8 cellular contexts compared by ENCODE assay signal in the genomic region with DNA sequence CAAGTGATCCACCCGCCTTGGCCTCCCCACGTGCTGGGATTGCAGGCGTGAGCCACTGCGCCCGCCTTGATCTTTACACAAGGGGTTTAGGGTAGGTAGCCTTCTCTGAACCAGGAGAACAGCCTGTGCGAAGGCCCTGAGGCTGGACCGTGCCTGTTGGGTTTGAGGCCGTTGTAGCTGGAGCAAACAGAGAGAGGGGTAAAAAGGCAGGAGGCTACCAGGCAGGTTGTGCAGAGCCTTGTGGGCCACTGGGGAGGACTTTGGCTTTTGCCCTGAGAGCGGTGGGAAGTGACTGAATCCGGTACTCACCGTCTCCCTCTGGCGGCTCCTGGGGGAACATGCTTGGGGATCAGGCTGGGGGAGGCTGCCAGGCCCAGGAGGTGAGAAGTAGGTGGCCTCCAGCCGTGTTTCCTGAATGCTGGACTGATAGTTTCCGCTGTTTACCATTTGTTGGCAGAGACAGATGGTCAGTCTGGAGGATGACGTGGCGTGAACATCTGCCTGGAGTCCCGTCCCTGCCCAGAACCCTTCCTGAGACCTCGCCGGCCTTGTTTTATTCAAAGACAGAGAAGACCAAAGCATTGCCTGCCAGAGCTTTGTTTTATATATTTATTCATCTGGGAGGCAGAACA. TPM values are rescaled to one million over a fixed set of nuclear protein-coding genes. Genes with fewer than 3 reads are reported as not detected.
DNase-seq lines count a peak whose midpoint lies in the region; ATAC-seq, FAIRE-seq and TF ChIP-seq lines count a peak whose summit lies in the region.

No MANE protein-coding gene starts in this region.

- ATAC-seq in pancreas (peak; percentile 80 to 96 (median 88)), GM18867 (IDR thresholded peaks at IDR 0.05; ENCODE audit: unreplicated experiment) (no peak)

- DNase-seq in Caki2 (ENCODE audit: low read depth) (peak; percentile 67), KG1 (lab: John Stamatoyannopoulos, UW) (peak; percentile 34), SHP77 treated with DMSO at 0.1 percent for 48 hours (lab: John Stamatoyannopoulos, UW) (peak; percentile 34), germinal center (ENCODE audit: low spot score) (peak; percentile 89), pancreas (peak; percentile 72 to 90 (median 86)), tibial artery (peak; percentile 83 to 90)
- peak; percentile 41 to 65 (median 52) for DNase-seq in activated naive CD4-positive, alpha-beta T cell (lab: John Stamatoyannopoulos, UW)

- 43 to 45% methylated on average over 19 of the region's 19 CpGs for WGBS in pancreas, 2 donors

- H3K4me3 ChIP-seq in pancreas (no peak overlapping the region), tibial artery (no peak overlapping the region)

- H3K9me3 ChIP-seq in pancreas = no peaks in the 10 kb centered on the region
- H3K9me3 ChIP-seq in tibial artery = no peaks in the 10 kb centered on the region

- no peaks in the 10 kb centered on the region for H3K27me3 ChIP-seq in pancreas
- H3K27me3 ChIP-seq in tibial artery = no peaks in the 10 kb centered on the region

- in situ Hi-C loops in Caki2 (cut with HindIII; ENCODE audit: low pct_unique_long_range_greater_than_20kb, low sequenced_read_pairs) = no loop called here

- H3K36me3 ChIP-seq in pancreas (peaks cover 14 to 37% (median 17%) of the 10 kb centered on the region in 3 donors), tibial artery (peaks cover 0 to 57% (median 39%) of the 10 kb centered on the region in 3 donors)

- H3K27ac ChIP-seq in pancreas (no peak overlapping the region), tibial artery (peak overlapping the region; percentile 46 to 62)

- H3K4me1 ChIP-seq in pancreas (no peaks in the 10 kb centered on the region), tibial artery (peaks cover 0 to 11% (median 4%) of the 10 kb centered on the region in 4 donors)

- TF ChIP-seq CTCF in pancreas (IDR thresholded peaks at IDR 0.05) (peak; percentile 80 to 94 (median 87)), tibial artery (IDR thresholded peaks at IDR 0.05) (peak; percentile 91 to 92)

- FAIRE-seq in pancreas (lab: Jason Lieb, UNC) = no peak

- intact Hi-C loops in pancreas (cut with DNase I) (loop anchor here in 2 of 3 donors (5.0 kb wide), 2 partner anchors 71 to 94 kb away; no protein-coding TSS in a partner anchor), tibial artery (cut with DNase I; ENCODE audit: low total_unique reads) (loop anchor here (2.0 to 5.0 kb wide), 2 partner anchors 94 to 194 kb away; no protein-coding TSS in a partner anchor)

RNA-seq across cellular contexts. Expression of a gene that starts 24.6 kb away (rescaled TPM):
- total RNA-seq in Caki2 (2014; rRNA removed; shearing (Covaris generic); ENCODE audit: low replicate concordance) = 159 and 194 TPM in 2 replicates
- 1 to 10 TPM in 1 of 6 donors, under 1 TPM in 5; 0.20 to 1.4 (median 0.55) TPM for total RNA-seq in pancreas
- under 1 TPM; 0.47 to 0.72 TPM for polyA plus RNA-seq in pancreas

RNA-seq across cellular contexts. Expression of a gene that starts 41.7 kb away (rescaled TPM):
- 43.3 and 54.3 TPM in 2 replicates for total RNA-seq in Caki2 (2014; rRNA removed; shearing (Covaris generic); ENCODE audit: low replicate concordance)
- total RNA-seq in pancreas = 10 to 100 TPM in 5 of 6 donors, 1 to 10 TPM in 1; 8.9 to 43.4 (median 26.5) TPM
- 10 to 100 TPM; 24.7 to 41.2 TPM for polyA plus RNA-seq in pancreas

Comparison
In these comparisons a context has a peak if more than half of its experiments do, and no peak if none do; other contexts are left out.
1. DNase-seq: peak in every context shown above with its lines; median percentile 89 in germinal center; 86 in tibial artery; 86 in pancreas; 67 in Caki2; 52 in activated naive CD4-positive, alpha-beta T cell; 34 in KG1; 34 in SHP77 treated with DMSO at 0.1 percent for 48 hours.
2. H3K27ac ChIP-seq: peak in tibial artery (2 of 2); none in pancreas (0 of 4).
3. RNA of a gene that starts 24.6 kb away (total RNA-seq): 159 to 194 TPM in Caki2; 0.20 to 1.4 TPM in pancreas; every median in the first group is over 10 times any median in the second.